In the genomic region with DNA sequence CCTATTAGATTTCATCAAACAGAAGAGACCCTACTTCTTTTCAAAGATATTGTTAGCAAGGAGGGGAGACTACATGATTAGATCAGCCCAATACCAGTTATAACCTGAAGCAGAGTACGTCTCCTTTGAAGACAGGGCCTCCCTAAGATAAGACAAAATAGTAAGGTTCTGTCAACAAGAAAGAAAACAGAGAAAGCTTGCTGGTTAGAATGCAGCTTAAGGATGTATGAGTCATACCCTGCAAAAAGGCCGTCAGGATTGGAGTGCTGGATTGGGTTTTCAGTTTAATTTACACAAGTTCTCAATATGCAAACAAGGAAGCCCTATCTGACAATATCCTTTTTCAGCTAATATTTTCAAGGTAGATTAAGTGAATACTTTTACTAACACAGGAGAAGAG, we compare ENCODE assay signal across 15 cellular contexts.
"Had no signal": no experiment of that assay in that cellular context is flagged by ENCODE, and none has a peak within 500 bp of the region (broad histone marks: within the 10 kb centered on the region; RNA-seq: fewer than 3 reads in every experiment).

No MANE protein-coding gene starts in this region.

- ATAC-seq: activated T-cell treated with anti-CD3 and anti-CD28 coated beads, Interleukin-2, amount 50 U/mL, for 72 hours; esophagus mucosa; heart right ventricle; left colon; lower lobe of right lung had no signal

- DNase-seq: activated CD4-positive, alpha-beta T cell treated with anti-CD3 and anti-CD28 coated beads for 1 hour; activated CD4-positive, alpha-beta T cell treated with anti-CD3 and anti-CD28 coated beads, Interleukin-2, amount 50 U/mL, for 4 hours; activated effector memory CD4-positive, alpha-beta T cell treated with anti-CD3 and anti-CD28 coated beads, Interleukin-2, amount 50 U/mL, for 16 hours; activated T-cell treated with anti-CD3 and anti-CD28 coated beads, Interleukin-2, amount 50 U/mL, for 72 hours; effector CD4-positive, alpha-beta T cell; heart right ventricle; left colon; lower lobe of right lung; midbrain; WERI-Rb-1 had no signal

- H3K27me3 ChIP-seq: heart right ventricle, right atrium auricular region, tibial nerve, vagina had no signal

- H3K27ac ChIP-seq: coronary artery, heart right ventricle, lower lobe of right lung, right atrium auricular region, tibial nerve, vagina, WERI-Rb-1 had no signal

- H3K4me3 ChIP-seq: coronary artery, heart right ventricle, lower lobe of right lung, right atrium auricular region, tibial nerve, vagina had no signal

- H3K4me1 ChIP-seq: lower lobe of right lung, tibial nerve, vagina had no signal

- H3K9me3 ChIP-seq: lower lobe of right lung, right atrium auricular region, tibial nerve, vagina had no signal

- H3K36me3 ChIP-seq: heart right ventricle, lower lobe of right lung, right atrium auricular region, tibial nerve, vagina, WERI-Rb-1 had no signal
